8 cellular contexts compared by ENCODE assay signal in the genomic region with DNA sequence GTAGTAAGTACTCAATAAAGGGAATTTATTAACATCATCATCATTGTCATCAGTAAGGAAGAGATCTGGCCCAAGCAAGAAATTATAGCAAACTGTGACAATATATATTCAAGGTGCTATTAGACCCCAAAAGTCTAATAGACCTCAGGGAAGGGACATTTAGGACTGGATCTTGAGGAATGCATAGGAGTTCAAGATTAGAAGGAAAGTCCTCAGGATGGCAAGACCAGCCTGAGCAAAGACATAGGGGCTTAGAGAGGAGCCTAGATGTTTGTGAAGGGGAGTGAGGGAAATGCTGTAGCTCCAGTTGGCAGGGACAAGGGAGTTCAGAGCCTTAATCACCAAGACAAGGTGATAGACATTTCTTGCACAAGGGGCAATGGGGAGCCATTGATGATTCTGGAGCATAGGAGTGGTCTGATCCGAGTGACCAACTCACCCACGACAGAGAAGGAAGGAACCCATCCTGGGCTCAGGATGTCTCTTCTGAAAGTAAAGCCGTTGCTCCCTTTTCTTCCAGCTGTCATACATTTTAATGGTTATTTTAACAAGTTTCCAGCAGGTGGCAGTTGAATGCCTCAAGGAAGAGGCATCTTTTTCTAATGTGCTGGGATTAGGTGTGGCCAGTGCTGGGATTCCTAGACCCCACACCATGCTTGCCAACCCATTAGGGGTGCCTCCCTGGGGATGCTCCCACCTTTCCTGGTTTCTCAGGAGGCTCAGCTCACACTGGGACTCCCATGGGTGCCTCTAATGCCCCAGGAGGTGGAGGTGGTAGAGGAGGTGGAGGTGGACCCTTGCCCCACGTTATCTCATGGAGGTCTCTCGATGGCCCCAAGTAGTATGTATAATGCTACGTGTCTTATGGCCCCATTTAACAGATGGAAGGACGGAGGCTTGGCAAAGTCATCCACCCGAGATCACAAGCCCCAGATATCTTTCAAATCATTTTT. TPM values are rescaled to one million over a fixed set of nuclear protein-coding genes. Genes with fewer than 3 reads are reported as not detected.
A peak's percentile ranks its signal among the peaks of the same experiment; 100 is the strongest.
DNase-seq lines count a peak whose midpoint lies in the region; ATAC-seq and TF ChIP-seq lines count a peak whose summit lies in the region.

No MANE protein-coding gene starts in this region.

- H3K27ac ChIP-seq in Panc1 (ENCODE audit: low read length) (no peak overlapping the region), ovary (no peak overlapping the region), colonic mucosa (no peak overlapping the region)

- 45 to 60% (median 52%) methylated on average over 8 of the region's 8 CpGs for WGBS in ovary, 3 donors

- H3K4me1 ChIP-seq in Panc1 (ENCODE audit: control insufficient read depth, insufficient read depth, low read length) (no peaks in the 10 kb centered on the region), ovary (ENCODE audit: insufficient read depth) (no peaks in the 10 kb centered on the region), colonic mucosa (no peaks in the 10 kb centered on the region)

- H3K4me3 ChIP-seq in Panc1 (ENCODE audit: low read depth in 2 of 2, low read length in 2 of 2) = no peak overlapping the region
- no peak overlapping the region for H3K4me3 ChIP-seq in epithelial cell of proximal tubule (ENCODE audit: low read depth, low read length)
- no peak overlapping the region for H3K4me3 ChIP-seq in ovary
- H3K4me3 ChIP-seq in colonic mucosa = no peak overlapping the region

- no peaks in the 10 kb centered on the region for H3K9me3 ChIP-seq in Panc1 (ENCODE audit: control insufficient read depth, insufficient read depth, low read depth, low read length)
- H3K9me3 ChIP-seq in ovary = no peaks in the 10 kb centered on the region
- H3K9me3 ChIP-seq in colonic mucosa = no peaks in the 10 kb centered on the region

- no peak overlapping the region for H3K9ac ChIP-seq in colonic mucosa (ENCODE audit: low read depth in 2 of 2, low read length in 2 of 2)

- BruUV-seq in Panc1 (replicated peaks; lab: Mats Ljungman, UMichigan) = no TSS peak

- DNase-seq in D341Med (ENCODE audit: low spot score) = peak; percentile 78
- peak; percentile 67 for DNase-seq in HEK293T (ENCODE audit: extremely low spot score)
- peak; percentile 22 for DNase-seq in Panc1 (ENCODE audit: low read depth, low spot score)
- DNase-seq in epithelial cell of proximal tubule (ENCODE audit: low read depth) = peak; percentile 3
- DNase-seq in non-pigmented ciliary epithelial cell (ENCODE audit: low read depth) = peak; percentile 20
- no peak for DNase-seq in ovary
- DNase-seq in colonic mucosa = no peak

- H3K27me3 ChIP-seq in Panc1 (ENCODE audit: control insufficient read depth, insufficient read depth, low read length) (no peaks in the 10 kb centered on the region), ovary (no peaks in the 10 kb centered on the region), colonic mucosa (no peaks in the 10 kb centered on the region)

- no peak for TF ChIP-seq EP300 in ovary (IDR thresholded peaks at IDR 0.05)

- peak; percentile 84 for TF ChIP-seq CTCF in Panc1 (IDR thresholded peaks at IDR 0.05)
- peak; percentile 63 for TF ChIP-seq CTCF in epithelial cell of proximal tubule (conservative IDR thresholded peaks at IDR 0.05; ENCODE audit: low read depth, low read length)
- TF ChIP-seq CTCF in ovary (IDR thresholded peaks at IDR 0.05) = no peak
- TF ChIP-seq CTCF in colonic mucosa (IDR thresholded peaks at IDR 0.05) = no peak

- intact Hi-C loops in Panc1 (cut with micrococcal nuclease; ENCODE audit: unreplicated experiment) = no loop called here
- intact Hi-C loops in ovary (cut with DNase I) = no loop called here
- intact Hi-C loops in colonic mucosa (cut with DNase I) = no loop called here

- in situ Hi-C loops in Panc1 (cut with HindIII; ENCODE audit: low pct_unique_long_range_greater_than_20kb, low sequenced_read_pairs) = no loop called here

- ATAC-seq in Panc1 (peak; percentile 86), HG03342 (IDR thresholded peaks at IDR 0.05; ENCODE audit: unreplicated experiment) (no peak)

- POLR2A ChIA-PET in HEK293T (lab: Yijun Ruan, JAX) = no interaction called here
- POLR2A ChIA-PET in Panc1 (lab: Charles Lee) = no interaction called here

- no peak for TF ChIP-seq POLR2A in ovary (IDR thresholded peaks at IDR 0.05)

- no peaks in the 10 kb centered on the region for H3K36me3 ChIP-seq in Panc1 (ENCODE audit: control insufficient read depth, insufficient read depth, low read length)
- H3K36me3 ChIP-seq in ovary = no peaks in the 10 kb centered on the region
- H3K36me3 ChIP-seq in colonic mucosa = no peaks in the 10 kb centered on the region

- CTCF ChIA-PET in HEK293T (lab: Yijun Ruan, JAX) = interaction anchor here (0.7 to 1.2 kb wide), 3 partner anchors 11 to 121 kb away, joined by 3 to 4 read pairs (median 4); no protein-coding TSS in a partner anchor
- CTCF ChIA-PET in Panc1 (lab: Charles Lee) = interaction anchor here (0.6 to 1.0 kb wide), 5 partner anchors 30 to 625 kb away, joined by 3 to 14 read pairs (median 5); no protein-coding TSS in a partner anchor

TF ChIP-seq in HEK293T, 16 proteins besides CTCF, POLR2A, EP300 and RAD21:
- no peak for TF ChIP-seq HDGF (IDR thresholded peaks at IDR 0.05; ENCODE audit: borderline replicate concordance)
- no peak for TF ChIP-seq FOXA1 (IDR thresholded peaks at IDR 0.05)
- no peak for TF ChIP-seq L3MBTL2 (conservative IDR thresholded peaks at IDR 0.05)
- TF ChIP-seq ARNT (IDR thresholded peaks at IDR 0.05) = no peak
- no peak for TF ChIP-seq BHLHE40 (IDR thresholded peaks at IDR 0.05; ENCODE audit: borderline replicate concordance)
- no peak for TF ChIP-seq ELF4 (IDR thresholded peaks at IDR 0.05)
- no peak for TF ChIP-seq LEF1 (IDR thresholded peaks at IDR 0.05; ENCODE audit: borderline replicate concordance)
- TF ChIP-seq SP1 (IDR thresholded peaks at IDR 0.05) = no peak
- no peak for TF ChIP-seq CTBP1 (IDR thresholded peaks at IDR 0.05; ENCODE audit: borderline replicate concordance)
- TF ChIP-seq, protein P1, sequence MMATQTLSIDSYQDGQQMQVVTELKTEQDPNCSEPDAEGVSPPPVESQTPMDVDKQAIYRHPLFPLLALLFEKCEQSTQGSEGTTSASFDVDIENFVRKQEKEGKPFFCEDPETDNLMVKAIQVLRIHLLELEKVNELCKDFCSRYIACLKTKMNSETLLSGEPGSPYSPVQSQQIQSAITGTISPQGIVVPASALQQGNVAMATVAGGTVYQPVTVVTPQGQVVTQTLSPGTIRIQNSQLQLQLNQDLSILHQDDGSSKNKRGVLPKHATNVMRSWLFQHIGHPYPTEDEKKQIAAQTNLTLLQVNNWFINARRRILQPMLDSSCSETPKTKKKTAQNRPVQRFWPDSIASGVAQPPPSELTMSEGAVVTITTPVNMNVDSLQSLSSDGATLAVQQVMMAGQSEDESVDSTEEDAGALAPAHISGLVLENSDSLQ (IDR thresholded peaks at IDR 0.05) = no peak
- no peak for TF ChIP-seq NFRKB (IDR thresholded peaks at IDR 0.05)
- TF ChIP-seq SUZ12 (IDR thresholded peaks at IDR 0.05) = no peak
- no peak for TF ChIP-seq FOXK2 (IDR thresholded peaks at IDR 0.05)
- no peak for TF ChIP-seq TARDBP (IDR thresholded peaks at IDR 0.05)
- TF ChIP-seq ZNF384 (IDR thresholded peaks at IDR 0.05) = no peak
- no peak for TF ChIP-seq FOXM1 (IDR thresholded peaks at IDR 0.05; ENCODE audit: borderline replicate concordance)

RNA-seq across cellular contexts. Expression of a gene that starts 37.8 kb away (rescaled TPM):
- total RNA-seq in Panc1 (2021; ENCODE audit: unreplicated experiment) (16.3 TPM), epithelial cell of proximal tubule (21.2 and 28.7 TPM in 2 replicates), ovary (10 to 100 TPM in 5 of 7 donors, 1 to 10 TPM in 2; 7.6 to 26.5 (median 19.2) TPM), colonic mucosa (10 to 100 TPM; 21.8 to 43.6 TPM)
- 15.3 TPM for polyA plus RNA-seq in Panc1 (2012; ENCODE audit: insufficient read length)
- 10 to 100 TPM in 1 of 2 donors, 1 to 10 TPM in 1; 1.8 to 18.6 TPM for polyA plus RNA-seq in ovary

Comparison
In these comparisons a context has a peak if more than half of its experiments do, and no peak if none do; other contexts are left out.
1. DNase-seq: peak in D341Med (single experiment), HEK293T (single experiment), Panc1 (single experiment), epithelial cell of proximal tubule (single experiment) and non-pigmented ciliary epithelial cell (single experiment); none in ovary (0 of 5) and colonic mucosa (single experiment).
2. CTCF ChIP-seq: peak in Panc1 (single experiment) and epithelial cell of proximal tubule (single experiment); none in ovary (0 of 3) and colonic mucosa (single experiment).